ENCODE assay signal across 2 cellular contexts in genomic region chr3:25781758-25782594, GRCh38.
TF ChIP-seq lines count a peak whose summit lies in the region.

No MANE protein-coding gene starts in this region.

TF ChIP-seq in SK-N-SH, 30 proteins besides CTCF, POLR2A, EP300 and RAD21 (continued from another document):
- no peak for TF ChIP-seq USF1 (IDR thresholded peaks at IDR 0.05; ENCODE audit: borderline replicate concordance, low read depth)
- TF ChIP-seq RFX5 (IDR thresholded peaks at IDR 0.05; ENCODE audit: low read length) = no peak
- TF ChIP-seq RCOR1 (IDR thresholded peaks at IDR 0.05; ENCODE audit: low read length) = no peak
- TF ChIP-seq FOXJ3 (CRISPR knock-in tag; IDR thresholded peaks at IDR 0.05) = no peak
- no peak for TF ChIP-seq SIN3A (IDR thresholded peaks at IDR 0.05; ENCODE audit: borderline replicate concordance, low read depth, low read length)
- TF ChIP-seq NFIC (IDR thresholded peaks at IDR 0.05; ENCODE audit: borderline replicate concordance) = no peak
- TF ChIP-seq YY1 (IDR thresholded peaks at IDR 0.05; ENCODE audit: low read depth) = no peak
- TF ChIP-seq ZBTB33 (IDR thresholded peaks at IDR 0.05; ENCODE audit: borderline replicate concordance, low read depth) = no peak
- TF ChIP-seq RXRA (IDR thresholded peaks at IDR 0.05; ENCODE audit: borderline replicate concordance, low read depth) = no peak

TF ChIP-seq in SK-N-SH treated with all-trans-retinoic acid at 6 μM for 48 hours, 23 proteins besides CTCF, POLR2A, EP300 and RAD21 (continued from another document):
- TF ChIP-seq ESRRG (CRISPR knock-in tag; IDR thresholded peaks at IDR 0.05) = no peak
- TF ChIP-seq ARNTL (CRISPR knock-in tag; IDR thresholded peaks at IDR 0.05; ENCODE audit: borderline replicate concordance, low read depth) = no peak
- no peak for TF ChIP-seq SNAI2 (CRISPR knock-in tag; IDR thresholded peaks at IDR 0.05)
- TF ChIP-seq POU6F1 (CRISPR knock-in tag; IDR thresholded peaks at IDR 0.05; ENCODE audit: borderline replicate concordance, low read depth) = no peak
- no peak for TF ChIP-seq ZNF565 (CRISPR knock-in tag; conservative IDR thresholded peaks at IDR 0.05; ENCODE audit: low read depth)
- TF ChIP-seq TSHZ2 (CRISPR knock-in tag; IDR thresholded peaks at IDR 0.05) = no peak
- TF ChIP-seq BACH2 (CRISPR knock-in tag; IDR thresholded peaks at IDR 0.05; ENCODE audit: borderline replicate concordance) = no peak
- no peak for TF ChIP-seq ZFP30 (CRISPR knock-in tag; IDR thresholded peaks at IDR 0.05)
- TF ChIP-seq TCF4 (CRISPR knock-in tag; IDR thresholded peaks at IDR 0.05; ENCODE audit: borderline replicate concordance) = no peak
- TF ChIP-seq PPARA (CRISPR knock-in tag; IDR thresholded peaks at IDR 0.05; ENCODE audit: borderline replicate concordance) = no peak
- no peak for TF ChIP-seq OSR1 (CRISPR knock-in tag; IDR thresholded peaks at IDR 0.05)
- TF ChIP-seq ZC3H10 (CRISPR knock-in tag; IDR thresholded peaks at IDR 0.05) = no peak
